31 cellular contexts compared by ENCODE assay signal in the genomic region with DNA sequence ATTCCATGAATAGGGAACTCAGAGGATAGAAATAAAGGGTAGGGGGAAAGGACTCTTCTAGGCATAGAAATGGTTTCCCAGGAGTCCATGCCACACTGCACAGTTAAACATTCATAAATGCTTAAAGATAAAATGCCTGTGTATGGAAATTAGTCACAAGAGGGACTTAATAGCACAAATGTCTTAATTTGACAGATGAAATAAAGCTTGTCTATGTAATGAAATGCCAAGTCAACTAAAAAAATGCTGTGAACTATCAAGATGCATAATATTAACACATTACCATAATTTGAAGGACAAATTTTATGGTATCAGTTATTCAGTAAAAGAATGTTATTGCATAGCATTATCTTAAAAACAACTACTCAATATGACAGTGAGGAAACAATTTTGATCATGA.
"Had no signal": no experiment of that assay in that cellular context is flagged by ENCODE, and none has a peak within 500 bp of the region (broad histone marks: within the 10 kb centered on the region; RNA-seq: fewer than 3 reads in every experiment).

No MANE protein-coding gene starts in this region.

- DNase-seq: activated effector memory CD4-positive, alpha-beta T cell treated with anti-CD3 and anti-CD28 coated beads, Interleukin-2, amount 50 U/mL, for 16 hours; activated effector memory CD4-positive, alpha-beta T cell treated with Interleukin-2 at 50 U/mL for 16 hours; activated gamma-delta T cell; activated gamma-delta T cell treated with Interleukin-2 at 50 U/mL for 16 hours; activated naive CD4-positive, alpha-beta T cell; activated naive CD4-positive, alpha-beta T cell treated with anti-CD3 and anti-CD28 coated beads for 36 hours; activated naive CD4-positive, alpha-beta T cell treated with anti-CD3 and anti-CD28 coated beads, Interleukin-2, amount 10 ng/mL, durations not matched to agents 7 days and 5 days; activated naive CD4-positive, alpha-beta T cell treated with anti-CD3 and anti-CD28 coated beads, Interleukin-2, amount 50 U/mL, for 16 hours; activated naive CD4-positive, alpha-beta T cell treated with Interleukin-2 at 50 U/mL for 16 hours; activated naive CD8-positive, alpha-beta T cell treated with anti-CD3 and anti-CD28 coated beads for 36 hours; activated naive CD8-positive, alpha-beta T cell treated with anti-CD3 and anti-CD28 coated beads, Interleukin-2, amount 10 ng/mL, durations not matched to agents 7 days and 5 days; activated naive CD8-positive, alpha-beta T cell treated with anti-CD3 and anti-CD28 coated beads, Interleukin-2, amount 50 U/mL, for 24 hours; activated T-cell treated with anti-CD3 and anti-CD28 coated beads, Interleukin-2, amount 50 U/mL, for 24 hours; activated T-cell treated with anti-CD3 and anti-CD28 coated beads, Interleukin-2, amount 50 U/mL, for 4 hours; activated T-cell treated with anti-CD3 and anti-CD28 coated beads, Interleukin-2, amount 50 U/mL, for 48 hours; activated T-cell treated with anti-CD3 and anti-CD28 coated beads, Interleukin-2, amount 50 U/mL, for 72 hours; adrenal gland; amniotic stem cell; amygdala; anterior cingulate cortex; aorta; body of pancreas; brain microvascular endothelial cell; caudate nucleus; central memory CD4-positive, alpha-beta T cell; cerebellar nuclear complex had no signal

- FAIRE-seq: astrocyte, bronchial epithelial cell had no signal

- H3K27me3 ChIP-seq: adrenal gland, ascending aorta, body of pancreas, brain microvascular endothelial cell, breast epithelium, cardiac muscle cell had no signal

- H3K36me3 ChIP-seq: adrenal gland, ascending aorta, brain microvascular endothelial cell, breast epithelium, cardiac muscle cell had no signal

- H3K9me3 ChIP-seq: adrenal gland, ascending aorta, body of pancreas had no signal

- H3K4me3 ChIP-seq: adrenal gland, ascending aorta, body of pancreas, breast epithelium, cardiac muscle cell had no signal

- H3K27ac ChIP-seq: adrenal gland, ascending aorta, body of pancreas, brain microvascular endothelial cell, breast epithelium, cardiac muscle cell had no signal
